Comparison of ENCODE assay signal across 10 cellular contexts in genomic region chr13:99506632-99507031, GRCh38. TPM values are rescaled to one million over a fixed set of nuclear protein-coding genes. Genes with fewer than 3 reads are reported as not detected.
DNase-seq lines count a peak whose midpoint lies in the region; ATAC-seq and TF ChIP-seq lines count a peak whose summit lies in the region.
"Had no signal": no experiment of that assay in that cellular context is flagged by ENCODE, and none has a peak within 500 bp of the region (broad histone marks: within the 10 kb centered on the region; RNA-seq: fewer than 3 reads in every experiment).

No MANE protein-coding gene starts in this region.

- H3K4me3 ChIP-seq in psoas muscle (peak overlapping the region; percentile 20), coronary artery (no peak overlapping the region), adrenal gland (no peak overlapping the region)

- ATAC-seq in activated CD8-positive, alpha-beta memory T cell treated with anti-CD3 and anti-CD28 coated beads, Interleukin-2, amount 10 ng/mL, durations not matched to agents 7 days and 5 days = no peak
- ATAC-seq in HG02943 (IDR thresholded peaks at IDR 0.05; ENCODE audit: low read depth, unreplicated experiment) = peak; percentile 68
- peak in 1 of 4 donors; percentile 25 for ATAC-seq in psoas muscle

- 52 to 60% (median 53%) methylated on average over 2 of the region's 2 CpGs for WGBS in psoas muscle, 3 donors
- WGBS in adrenal gland, 4 donors = 42 to 61% (median 59%) methylated on average over 2 of the region's 2 CpGs

- H3K9me3 Mint-ChIP-seq in activated CD8-positive, alpha-beta memory T cell treated with anti-CD3 and anti-CD28 coated beads, Interleukin-2, amount 10 ng/mL, durations not matched to agents 7 days and 5 days (ENCODE audit: low read depth) = peaks cover 10% of the 10 kb centered on the region

- no peaks in the 10 kb centered on the region for H3K27me3 ChIP-seq in psoas muscle (ENCODE audit: insufficient read depth in 3 of 3, low read length in 2 of 3)
- no peaks in the 10 kb centered on the region for H3K27me3 ChIP-seq in adrenal gland

- no peak for DNase-seq in activated CD8-positive, alpha-beta memory T cell treated with anti-CD3 and anti-CD28 coated beads, Interleukin-2, amount 10 ng/mL, durations not matched to agents 7 days and 5 days
- DNase-seq in activated CD8-positive, alpha-beta memory T cell treated with anti-CD3 and anti-CD28 coated beads, Interleukin-2, amount 50 U/mL, for 48 hours = no peak
- DNase-seq in SIG-M5 (lab: John Stamatoyannopoulos, UW) (peak; percentile 55), psoas muscle (no peak), HuH-7 (ENCODE audit: low spot score) (no peak), coronary artery (ENCODE audit: low spot score) (no peak), adrenal gland (no peak)
- DNase-seq: central memory CD4-positive, alpha-beta T cell; NCI-H187 had no signal

- H3K27me3 Mint-ChIP-seq in activated CD8-positive, alpha-beta memory T cell treated with anti-CD3 and anti-CD28 coated beads, Interleukin-2, amount 10 ng/mL, durations not matched to agents 7 days and 5 days = no peaks in the 10 kb centered on the region

- CTCF ChIA-PET in activated CD8-positive, alpha-beta memory T cell treated with anti-CD3 and anti-CD28 coated beads, Interleukin-2, amount 10 ng/mL, durations not matched to agents 7 days and 5 days (lab: Charles Lee) = interaction anchor here (0.8 to 4.8 kb wide), 9 partner anchors 8 to 70 kb away, joined by 3 to 39 read pairs (median 3); no protein-coding TSS in a partner anchor

- intact Hi-C loops in psoas muscle (cut with DNase I) = loop anchor here in 1 of 2 donors (5.0 kb wide), 1 partner anchor 64 kb away; no protein-coding TSS in a partner anchor
- intact Hi-C loops in adrenal gland (cut with DNase I) = loop anchor here (10.0 kb wide), 2 partner anchors 48 to 62 kb away; no protein-coding TSS in a partner anchor

- peaks cover 58% of the 10 kb centered on the region for H3K36me3 Mint-ChIP-seq in activated CD8-positive, alpha-beta memory T cell treated with anti-CD3 and anti-CD28 coated beads, Interleukin-2, amount 10 ng/mL, durations not matched to agents 7 days and 5 days

- H3K27ac Mint-ChIP-seq in activated CD8-positive, alpha-beta memory T cell treated with anti-CD3 and anti-CD28 coated beads, Interleukin-2, amount 10 ng/mL, durations not matched to agents 7 days and 5 days = peak overlapping the region; percentile 23

- peaks cover 0 to 9% of the 10 kb centered on the region in 2 donors for H3K36me3 ChIP-seq in psoas muscle (ENCODE audit: insufficient read depth in 1 of 2, low read depth in 1 of 2)
- no peaks in the 10 kb centered on the region for H3K36me3 ChIP-seq in adrenal gland (replicated peaks in 1 of 2)

- TF ChIP-seq CTCF in psoas muscle (IDR thresholded peaks at IDR 0.05) = no peak
- no peak for TF ChIP-seq CTCF in coronary artery (IDR thresholded peaks at IDR 0.05)
- TF ChIP-seq CTCF in adrenal gland (IDR thresholded peaks at IDR 0.05) = no peak

- H3K4me3 Mint-ChIP-seq in activated CD8-positive, alpha-beta memory T cell treated with anti-CD3 and anti-CD28 coated beads, Interleukin-2, amount 10 ng/mL, durations not matched to agents 7 days and 5 days = no peak overlapping the region

- peaks cover 79% of the 10 kb centered on the region for H3K4me1 ChIP-seq in psoas muscle
- H3K4me1 ChIP-seq in adrenal gland (replicated peaks in 1 of 2) = peaks cover 0 to 59% of the 10 kb centered on the region in 2 donors

- no peak overlapping the region for H3K27ac ChIP-seq in psoas muscle
- H3K27ac ChIP-seq in coronary artery = no peak overlapping the region
- no peak overlapping the region for H3K27ac ChIP-seq in adrenal gland

- no peaks in the 10 kb centered on the region for H3K9me3 ChIP-seq in psoas muscle
- no peaks in the 10 kb centered on the region for H3K9me3 ChIP-seq in adrenal gland (replicated peaks in 1 of 3)

- no peak for TF ChIP-seq POLR2A in adrenal gland (IDR thresholded peaks at IDR 0.05)

- H3K4me1 Mint-ChIP-seq in activated CD8-positive, alpha-beta memory T cell treated with anti-CD3 and anti-CD28 coated beads, Interleukin-2, amount 10 ng/mL, durations not matched to agents 7 days and 5 days = peaks cover 67% of the 10 kb centered on the region

RNA-seq across cellular contexts. Expression of gene TM9SF2, which starts 5.4 kb away (rescaled TPM):
- total RNA-seq in activated CD8-positive, alpha-beta memory T cell treated with anti-CD3 and anti-CD28 coated beads, Interleukin-2, amount 10 ng/mL, durations not matched to agents 7 days and 5 days = 10 to 100 TPM; 67.9 to 79.4 TPM
- 10 to 100 TPM; 30.6 to 45.2 (median 42.7) TPM for total RNA-seq in psoas muscle
- polyA plus RNA-seq in psoas muscle = 10 to 100 TPM; 28.5 to 58.6 (median 33.3) TPM
- 100 to 1,000 TPM; 100 to 144 (median 113) TPM for total RNA-seq in adrenal gland
- polyA plus RNA-seq in adrenal gland = 100 to 1,000 TPM in 1 of 3 donors, 10 to 100 TPM in 2; 22.7 to 146 (median 29.9) TPM
